Comparison of ENCODE assay signal across 9 cellular contexts in the genomic region with DNA sequence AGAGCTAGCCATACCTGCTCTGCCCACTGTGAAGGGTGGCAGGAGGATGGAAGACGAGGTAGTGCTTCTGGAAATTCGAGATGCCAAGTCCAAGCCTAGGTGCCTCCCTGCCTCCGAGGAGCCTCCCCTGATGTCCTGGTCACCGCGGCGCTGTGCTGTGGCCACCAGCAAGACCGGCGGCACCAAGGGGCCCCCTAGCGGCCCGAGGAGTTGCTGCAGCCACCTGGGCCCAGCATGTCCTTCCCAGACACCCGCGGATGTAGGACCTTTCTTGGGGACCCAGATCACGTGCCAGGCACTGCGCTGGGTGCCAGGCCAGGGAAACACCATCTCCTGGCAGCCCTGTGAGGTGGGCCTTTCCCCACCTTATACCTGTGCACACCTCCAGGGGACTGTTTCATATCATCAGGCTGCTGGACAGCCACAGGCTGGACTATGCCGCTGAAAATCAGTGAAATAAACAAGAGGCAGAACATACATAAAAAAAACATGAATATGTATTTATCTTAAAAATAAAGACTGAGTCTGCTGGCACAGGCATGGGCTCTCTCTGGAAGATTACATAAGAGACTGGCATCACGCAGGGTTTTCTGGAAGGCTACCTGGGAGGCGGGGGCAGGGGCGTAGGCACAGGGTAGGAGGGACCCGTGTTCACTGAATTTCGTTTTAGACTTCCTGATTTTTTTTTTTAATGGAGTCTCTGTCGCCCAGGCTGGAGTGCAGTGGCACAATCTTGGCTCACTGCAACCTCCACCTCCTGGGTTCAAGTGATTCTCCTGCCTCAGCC. TPM values are rescaled to one million over a fixed set of nuclear protein-coding genes. Genes with fewer than 3 reads are reported as not detected.
A peak's percentile ranks its signal among the peaks of the same experiment; 100 is the strongest.
DNase-seq lines count a peak whose midpoint lies in the region; ATAC-seq lines count a peak whose summit lies in the region.
"Had no signal": no experiment of that assay in that cellular context is flagged by ENCODE, and none has a peak within 500 bp of the region (broad histone marks: within the 10 kb centered on the region; RNA-seq: fewer than 3 reads in every experiment).

No MANE protein-coding gene starts in this region.

- H3K27ac ChIP-seq in right cardiac atrium (ENCODE audit: low read length) = no peak overlapping the region

- H3K27me3 ChIP-seq in right cardiac atrium (ENCODE audit: control insufficient read depth, insufficient read depth) = no peaks in the 10 kb centered on the region

- intact Hi-C loops in right cardiac atrium (cut with DNase I) = loop anchor here (2.0 to 5.0 kb wide), 3 partner anchors 67 to 112 kb away; no protein-coding TSS in a partner anchor
- intact Hi-C loops in sciatic nerve (cut with DNase I) = loop anchor here (5.0 kb wide), 1 partner anchor 107 kb away; no protein-coding TSS in a partner anchor

- peaks cover 2% of the 10 kb centered on the region for H3K4me1 Mint-ChIP-seq in T-helper 2 cell treated with Interferon-gamma antibody and Interleukin-4, amounts not matched to agents 5 μg/mL and 100 μg/mL, for 36 hours (ENCODE audit: low read depth)

- no peaks in the 10 kb centered on the region for H3K36me3 Mint-ChIP-seq in T-helper 2 cell treated with Interferon-gamma antibody and Interleukin-4, amounts not matched to agents 5 μg/mL and 100 μg/mL, for 36 hours (ENCODE audit: low read depth)

- in situ Hi-C loops in Caki2 (cut with HindIII; ENCODE audit: low pct_unique_long_range_greater_than_20kb, low sequenced_read_pairs) = no loop called here

- H3K4me3 ChIP-seq in right cardiac atrium (ENCODE audit: low read length) = no peak overlapping the region

- H3K9me3 ChIP-seq in right cardiac atrium (ENCODE audit: control insufficient read depth, low read length) = no peaks in the 10 kb centered on the region

- WGBS in right cardiac atrium = 23% methylated on average over 21 of the region's 21 CpGs

- no peaks in the 10 kb centered on the region for H3K9me3 Mint-ChIP-seq in T-helper 2 cell treated with Interferon-gamma antibody and Interleukin-4, amounts not matched to agents 5 μg/mL and 100 μg/mL, for 36 hours
- H3K9me3 Mint-ChIP-seq: T-helper 1 cell treated with Interleukin-12 subunit alpha and Interleukin-12 subunit beta and Interleukin-4 antibody, amounts not matched to agents 30 μg/mL and 1 μg/mL, for 36 hours had no signal

- no peak overlapping the region for H3K4me3 Mint-ChIP-seq in T-helper 2 cell treated with Interferon-gamma antibody and Interleukin-4, amounts not matched to agents 5 μg/mL and 100 μg/mL, for 36 hours
- H3K4me3 Mint-ChIP-seq: T-helper 1 cell treated with Interleukin-12 subunit alpha and Interleukin-12 subunit beta and Interleukin-4 antibody, amounts not matched to agents 30 μg/mL and 1 μg/mL, for 36 hours had no signal

- no peak overlapping the region for H3K27ac Mint-ChIP-seq in T-helper 2 cell treated with Interferon-gamma antibody and Interleukin-4, amounts not matched to agents 5 μg/mL and 100 μg/mL, for 36 hours
- H3K27ac Mint-ChIP-seq: T-helper 1 cell treated with Interleukin-12 subunit alpha and Interleukin-12 subunit beta and Interleukin-4 antibody, amounts not matched to agents 30 μg/mL and 1 μg/mL, for 36 hours had no signal

- peak; percentile 58 for DNase-seq in Caki2 (ENCODE audit: low read depth)
- peak; percentile 63 for DNase-seq in H4 (ENCODE audit: low spot score)
- DNase-seq in NCI-H146 (lab: John Stamatoyannopoulos, UW) = peak; percentile 51
- DNase-seq in T-helper 2 cell treated with Interferon-gamma antibody and Interleukin-4, amounts not matched to agents 5 μg/mL and 100 μg/mL, for 36 hours (ENCODE audit: low spot score) = peak; percentile 60
- peak in 53 of 56 donors; percentile 22 to 83 (median 59) for DNase-seq in amygdala (lab: John Stamatoyannopoulos, UW)
- peak; percentile 80 to 92 (median 92) for DNase-seq in right cardiac atrium
- DNase-seq in sciatic nerve (ENCODE audit: low spot score) = peak; percentile 86
- no peak for DNase-seq in NCI-H187 treated with DMSO at 0.1 percent for 48 hours (lab: John Stamatoyannopoulos, UW)

- H3K4me1 ChIP-seq in right cardiac atrium (ENCODE audit: control insufficient read depth, insufficient read depth, low read length) = no peaks in the 10 kb centered on the region

- peak; percentile 88 to 90 for ATAC-seq in right cardiac atrium
- ATAC-seq in sciatic nerve = peak; percentile 91

- H3K27me3 Mint-ChIP-seq in T-helper 2 cell treated with Interferon-gamma antibody and Interleukin-4, amounts not matched to agents 5 μg/mL and 100 μg/mL, for 36 hours (ENCODE audit: low read depth) = peaks cover 5% of the 10 kb centered on the region

RNA-seq across cellular contexts. Expression of a gene that starts 15.9 kb away (rescaled TPM):
- total RNA-seq in Caki2 (2014; rRNA removed; shearing (Covaris generic); ENCODE audit: low replicate concordance) = 0.03 TPM in 1 of 2 replicates, not detected in the other
- total RNA-seq in H4 (2014; rRNA removed; shearing (Covaris generic)) = 0.02 and 0.14 TPM in 2 replicates
- 1 to 10 TPM; 1.9 to 3.4 (median 2.5) TPM for total RNA-seq in right cardiac atrium
- polyA plus RNA-seq in right cardiac atrium = 0.75 TPM
- 4.2 TPM for total RNA-seq in sciatic nerve

RNA-seq across cellular contexts. Expression of a gene that starts 25.0 kb away (rescaled TPM):
- total RNA-seq in Caki2 (2014; rRNA removed; shearing (Covaris generic); ENCODE audit: low replicate concordance) = 21.6 and 28.3 TPM in 2 replicates
- 5.7 and 5.8 TPM in 2 replicates for total RNA-seq in H4 (2014; rRNA removed; shearing (Covaris generic))
- total RNA-seq in right cardiac atrium = 10 to 100 TPM; 21.0 to 23.3 (median 22.0) TPM
- 31.5 TPM for polyA plus RNA-seq in right cardiac atrium
- total RNA-seq in sciatic nerve = 9.0 TPM

RNA-seq across cellular contexts. Expression of a gene that starts 55.1 kb away (rescaled TPM):
- total RNA-seq in Caki2 (2014; rRNA removed; shearing (Covaris generic); ENCODE audit: low replicate concordance) = not detected in 2 replicates
- total RNA-seq in H4 (2014; rRNA removed; shearing (Covaris generic)) = not detected in 2 replicates
- 1 to 10 TPM; 5.7 to 9.2 (median 7.9) TPM for total RNA-seq in right cardiac atrium
- 5.8 TPM for polyA plus RNA-seq in right cardiac atrium
- total RNA-seq in sciatic nerve = 2.5 TPM
